ENCODE assay signal across 1 cellular context in the genomic region with DNA sequence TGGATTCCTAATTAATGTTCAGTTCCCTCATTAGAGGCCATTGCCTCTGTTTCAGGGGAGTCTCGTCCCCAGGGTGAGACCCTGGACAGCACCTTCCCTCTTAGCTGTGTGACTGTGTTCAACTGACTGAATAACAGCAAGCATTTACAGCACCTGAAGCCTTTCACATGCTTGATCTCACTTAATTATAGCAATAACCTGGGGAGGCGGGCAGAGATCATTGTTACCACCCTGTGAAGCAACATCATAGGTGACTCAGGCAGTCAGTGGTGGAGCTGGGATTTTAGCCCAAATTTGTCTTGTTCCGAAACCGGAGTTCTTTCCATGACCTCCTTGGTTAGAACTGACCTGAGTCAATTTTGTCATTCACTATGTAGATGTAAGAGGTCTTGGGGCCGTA.
TF ChIP-seq lines count a peak whose summit lies in the region.

No MANE protein-coding gene starts in this region.

TF ChIP-seq in GM23338, 12 proteins besides CTCF, POLR2A, EP300 and RAD21 (continued from another document):
- TF ChIP-seq, protein P1, sequence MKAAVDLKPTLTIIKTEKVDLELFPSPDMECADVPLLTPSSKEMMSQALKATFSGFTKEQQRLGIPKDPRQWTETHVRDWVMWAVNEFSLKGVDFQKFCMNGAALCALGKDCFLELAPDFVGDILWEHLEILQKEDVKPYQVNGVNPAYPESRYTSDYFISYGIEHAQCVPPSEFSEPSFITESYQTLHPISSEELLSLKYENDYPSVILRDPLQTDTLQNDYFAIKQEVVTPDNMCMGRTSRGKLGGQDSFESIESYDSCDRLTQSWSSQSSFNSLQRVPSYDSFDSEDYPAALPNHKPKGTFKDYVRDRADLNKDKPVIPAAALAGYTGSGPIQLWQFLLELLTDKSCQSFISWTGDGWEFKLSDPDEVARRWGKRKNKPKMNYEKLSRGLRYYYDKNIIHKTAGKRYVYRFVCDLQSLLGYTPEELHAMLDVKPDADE (IDR thresholded peaks at IDR 0.05): no peak
